In the genomic region with DNA sequence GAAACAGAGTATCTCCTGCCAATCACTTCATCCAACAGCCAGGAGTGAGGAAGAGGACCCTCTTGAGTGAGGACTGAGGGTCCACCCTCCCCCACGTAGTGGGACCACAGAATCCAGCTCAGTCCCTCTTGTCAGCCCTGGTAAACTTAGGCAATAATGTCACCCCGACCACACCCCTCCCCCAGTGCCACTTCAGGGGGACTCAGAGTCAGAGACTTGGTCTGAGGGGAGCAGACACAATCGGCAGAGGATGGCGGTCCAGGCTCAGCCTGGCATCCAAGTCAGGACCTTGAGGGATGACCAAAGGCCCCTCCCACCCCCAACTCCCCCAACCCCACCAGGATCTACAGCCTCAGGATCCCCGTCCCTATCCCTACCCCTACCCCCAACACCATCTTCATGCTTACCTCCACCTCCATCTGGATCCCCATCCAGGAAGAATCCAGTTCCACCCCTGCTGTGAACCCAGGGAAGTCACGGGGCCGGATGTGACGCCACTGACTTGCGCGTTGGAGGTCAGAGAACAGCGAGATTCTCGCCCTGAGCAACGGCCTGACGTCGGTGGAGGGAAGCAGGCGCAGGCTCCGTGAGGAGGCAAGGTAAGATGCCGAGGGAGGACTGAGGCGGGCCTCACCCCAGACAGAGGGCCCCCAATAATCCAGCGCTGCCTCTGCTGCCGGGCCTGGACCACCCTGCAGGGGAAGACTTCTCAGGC, we compare ENCODE assay signal across 19 cellular contexts. TPM values are rescaled to one million over a fixed set of nuclear protein-coding genes. Genes with fewer than 3 reads are reported as not detected.
DNase-seq lines count a peak whose midpoint lies in the region; ATAC-seq, FAIRE-seq and TF ChIP-seq lines count a peak whose summit lies in the region.
"Had no signal": no experiment of that assay in that cellular context is flagged by ENCODE, and none has a peak within 500 bp of the region (broad histone marks: within the 10 kb centered on the region; RNA-seq: fewer than 3 reads in every experiment).

Gene CSAG1 (minus strand): TSS at position 461 of the 715 bp plus-strand sequence. CDS start 1,261 bp downstream, outside the sequence.
A gene with protein sequence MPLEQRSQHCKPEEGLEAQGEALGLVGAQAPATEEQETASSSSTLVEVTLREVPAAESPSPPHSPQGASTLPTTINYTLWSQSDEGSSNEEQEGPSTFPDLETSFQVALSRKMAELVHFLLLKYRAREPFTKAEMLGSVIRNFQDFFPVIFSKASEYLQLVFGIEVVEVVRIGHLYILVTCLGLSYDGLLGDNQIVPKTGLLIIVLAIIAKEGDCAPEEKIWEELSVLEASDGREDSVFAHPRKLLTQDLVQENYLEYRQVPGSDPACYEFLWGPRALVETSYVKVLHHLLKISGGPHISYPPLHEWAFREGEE (plus strand): TSS at position 497 of the 715 bp plus-strand sequence. CDS start 2,405 bp downstream, outside the sequence.

- no peak within 1 kb of the TSS for H3K27ac Mint-ChIP-seq in activated T-cell treated with anti-CD3 and anti-CD28 coated beads, Interleukin-2, amount 50 U/mL, for 24 hours
- H3K27ac Mint-ChIP-seq in activated T-cell treated with anti-CD3 and anti-CD28 coated beads, Interleukin-2, amount 50 U/mL, for 72 hours, result no peak within 1 kb of the TSS
- H3K27ac Mint-ChIP-seq: activated CD8-positive, alpha-beta T cell treated with anti-CD3 and anti-CD28 coated beads, Interleukin-2, amount 10 ng/mL, durations not matched to agents 7 days and 5 days; activated T-helper 17 cell treated with anti-CD3 and anti-CD28 coated beads, Interleukin-2, amount 50 U/mL, for 72 hours; CD4-positive, CD25-positive, alpha-beta regulatory T cell; memory B cell had no signal

- WGBS in esophagus muscularis mucosa, result 82% methylated on average over 19 of the region's 21 CpGs
- 73 to 88% (median 87%) methylated on average over 7 to 20 of the region's 21 CpGs for WGBS in small intestine, 3 donors

- no peak for TF ChIP-seq CTCF in esophagus muscularis mucosa (IDR thresholded peaks at IDR 0.05)

- H3K27ac ChIP-seq in esophagus muscularis mucosa (replicated peaks in 1 of 4) (no peak within 1 kb of the TSS), small intestine (ENCODE audit: low read depth in 1 of 2, low read length in 1 of 2) (no peak within 1 kb of the TSS)
- H3K27ac ChIP-seq: thoracic aorta had no signal

- TF ChIP-seq EP300 in esophagus muscularis mucosa (IDR thresholded peaks at IDR 0.05), result no peak

- peak; percentile 1 for DNase-seq in activated T-cell treated with anti-CD3 and anti-CD28 coated beads, Interleukin-2, amount 50 U/mL, for 24 hours
- no peak for DNase-seq in activated T-cell treated with anti-CD3 and anti-CD28 coated beads, Interleukin-2, amount 50 U/mL, for 72 hours
- DNase-seq in NCI-H2227 (lab: John Stamatoyannopoulos, UW; ENCODE audit: unreplicated experiment), result peak; percentile 91
- DNase-seq in SK-N-DZ (ENCODE audit: low spot score), result peak; percentile 69
- no peak for DNase-seq in esophagus muscularis mucosa (ENCODE audit: extremely low spot score)
- DNase-seq in small intestine, result no peak
- no peak for DNase-seq in amygdala (lab: John Stamatoyannopoulos, UW)
- DNase-seq: activated CD8-positive, alpha-beta T cell treated with anti-CD3 and anti-CD28 coated beads, Interleukin-2, amount 10 ng/mL, durations not matched to agents 7 days and 5 days; amniotic stem cell; CD4-positive, CD25-positive, alpha-beta regulatory T cell; GF-D8; stimulated activated CD4-positive, alpha-beta T cell treated with anti-CD3 and anti-CD28 coated beads, Interleukin-1b, Interleukin-23, amount 100 ng/mL, for 48 hours had no signal

- H3K27me3 ChIP-seq in esophagus muscularis mucosa (no peaks in the 10 kb centered on the region), small intestine (ENCODE audit: control insufficient read depth in 2 of 2, insufficient read depth in 2 of 2, low read length in 2 of 2) (no peaks in the 10 kb centered on the region)

- FAIRE-seq in small intestine (lab: Jason Lieb, UNC), result no peak
- FAIRE-seq: A204.1, HTR-8/SVneo had no signal

- H3K9me3 Mint-ChIP-seq in activated T-cell treated with anti-CD3 and anti-CD28 coated beads, Interleukin-2, amount 50 U/mL, for 24 hours, result no peaks in the 10 kb centered on the region
- no peaks in the 10 kb centered on the region for H3K9me3 Mint-ChIP-seq in activated T-cell treated with anti-CD3 and anti-CD28 coated beads, Interleukin-2, amount 50 U/mL, for 72 hours
- H3K9me3 Mint-ChIP-seq: activated T-helper 17 cell treated with anti-CD3 and anti-CD28 coated beads, Interleukin-2, amount 50 U/mL, for 72 hours; CD4-positive, CD25-positive, alpha-beta regulatory T cell; memory B cell had no signal

- H3K4me3 ChIP-seq in esophagus muscularis mucosa (no peak within 1 kb of the TSS), small intestine (ENCODE audit: low read depth in 1 of 2, low read length in 2 of 2) (no peak within 1 kb of the TSS)
- H3K4me3 ChIP-seq: thoracic aorta had no signal

- H3K4me1 Mint-ChIP-seq in activated T-cell treated with anti-CD3 and anti-CD28 coated beads, Interleukin-2, amount 50 U/mL, for 24 hours (ENCODE audit: low read depth), result no peaks in the 10 kb centered on the region
- no peaks in the 10 kb centered on the region for H3K4me1 Mint-ChIP-seq in activated T-cell treated with anti-CD3 and anti-CD28 coated beads, Interleukin-2, amount 50 U/mL, for 72 hours (ENCODE audit: low read depth)
- H3K4me1 Mint-ChIP-seq: activated T-helper 17 cell treated with anti-CD3 and anti-CD28 coated beads, Interleukin-2, amount 50 U/mL, for 72 hours; CD4-positive, CD25-positive, alpha-beta regulatory T cell; memory B cell had no signal

- H3K36me3 ChIP-seq in esophagus muscularis mucosa (no peaks in the 10 kb centered on the region), small intestine (ENCODE audit: control insufficient read depth in 2 of 2, insufficient read depth in 2 of 2, low read length in 2 of 2) (no peaks in the 10 kb centered on the region)
- H3K36me3 ChIP-seq: thoracic aorta had no signal

- peaks cover 22% of the 10 kb centered on the region for H3K27me3 Mint-ChIP-seq in activated T-cell treated with anti-CD3 and anti-CD28 coated beads, Interleukin-2, amount 50 U/mL, for 24 hours
- peaks cover 18% of the 10 kb centered on the region for H3K27me3 Mint-ChIP-seq in activated T-cell treated with anti-CD3 and anti-CD28 coated beads, Interleukin-2, amount 50 U/mL, for 72 hours (ENCODE audit: low read depth)
- H3K27me3 Mint-ChIP-seq: memory B cell had no signal

- no peak for TF ChIP-seq POLR2A in esophagus muscularis mucosa (IDR thresholded peaks at IDR 0.05; ENCODE audit: low read depth)

- H3K4me1 ChIP-seq in esophagus muscularis mucosa (no peaks in the 10 kb centered on the region), small intestine (ENCODE audit: control insufficient read depth in 2 of 2, insufficient read depth in 1 of 2, low read depth in 1 of 2, low read length in 1 of 2) (no peaks in the 10 kb centered on the region)

- H3K4me3 Mint-ChIP-seq in activated T-cell treated with anti-CD3 and anti-CD28 coated beads, Interleukin-2, amount 50 U/mL, for 24 hours, result no peak within 1 kb of the TSS
- H3K4me3 Mint-ChIP-seq in activated T-cell treated with anti-CD3 and anti-CD28 coated beads, Interleukin-2, amount 50 U/mL, for 72 hours, result no peak within 1 kb of the TSS
- H3K4me3 Mint-ChIP-seq: activated CD8-positive, alpha-beta T cell treated with anti-CD3 and anti-CD28 coated beads, Interleukin-2, amount 10 ng/mL, durations not matched to agents 7 days and 5 days; activated T-helper 17 cell treated with anti-CD3 and anti-CD28 coated beads, Interleukin-2, amount 50 U/mL, for 72 hours; CD4-positive, CD25-positive, alpha-beta regulatory T cell; memory B cell; neural crest cell had no signal

- ATAC-seq in activated T-cell treated with anti-CD3 and anti-CD28 coated beads, Interleukin-2, amount 50 U/mL, for 72 hours (replicated peaks in 1 of 2), result no peak
- no peak for ATAC-seq in HG03571 (IDR thresholded peaks at IDR 0.05; ENCODE audit: unreplicated experiment)
- ATAC-seq: activated CD8-positive, alpha-beta T cell treated with anti-CD3 and anti-CD28 coated beads, Interleukin-2, amount 10 ng/mL, durations not matched to agents 7 days and 5 days; activated T-helper 17 cell treated with anti-CD3 and anti-CD28 coated beads, Interleukin-2, amount 50 U/mL, for 72 hours had no signal

- H3K36me3 Mint-ChIP-seq in activated T-cell treated with anti-CD3 and anti-CD28 coated beads, Interleukin-2, amount 50 U/mL, for 24 hours (ENCODE audit: low read depth), result no peaks in the 10 kb centered on the region
- H3K36me3 Mint-ChIP-seq in activated T-cell treated with anti-CD3 and anti-CD28 coated beads, Interleukin-2, amount 50 U/mL, for 72 hours (ENCODE audit: insufficient read depth in 2 of 2), result no peaks in the 10 kb centered on the region
- H3K36me3 Mint-ChIP-seq: CD4-positive, CD25-positive, alpha-beta regulatory T cell; memory B cell had no signal

- H3K9me3 ChIP-seq in esophagus muscularis mucosa (no peaks in the 10 kb centered on the region), small intestine (ENCODE audit: control insufficient read depth, low read depth) (no peaks in the 10 kb centered on the region)
- H3K9me3 ChIP-seq: thoracic aorta had no signal

- intact Hi-C loops in esophagus muscularis mucosa (cut with DNase I), result no loop called here

RNA-seq across cellular contexts. Expression of gene CSAG1, which starts in this region (rescaled TPM):
- not detected for total RNA-seq in activated T-cell treated with anti-CD3 and anti-CD28 coated beads, Interleukin-2, amount 50 U/mL, for 72 hours
- polyA plus RNA-seq in SK-N-DZ (2014; cell fraction: cytosol; rRNA removed), result 4.8 and 6.8 TPM in 2 replicates
- 9.9 and 11.9 TPM in 2 replicates for polyA plus RNA-seq in SK-N-DZ (2014; cell fraction: nucleus; rRNA removed)
- not detected for total RNA-seq in esophagus muscularis mucosa
- not detected for polyA plus RNA-seq in small intestine
- total RNA-seq: activated CD8-positive, alpha-beta T cell treated with anti-CD3 and anti-CD28 coated beads, Interleukin-2, amount 10 ng/mL, durations not matched to agents 7 days and 5 days; activated T-helper 17 cell treated with anti-CD3 and anti-CD28 coated beads, Interleukin-2, amount 50 U/mL, for 72 hours; CD4-positive, CD25-positive, alpha-beta regulatory T cell; neural crest cell; thoracic aorta had no signal
- polyA plus RNA-seq: CD4-positive, CD25-positive, alpha-beta regulatory T cell had no signal

RNA-seq across cellular contexts. Expression of the second gene that starts in this region (rescaled TPM):
- total RNA-seq in activated T-cell treated with anti-CD3 and anti-CD28 coated beads, Interleukin-2, amount 50 U/mL, for 72 hours, result not detected
- polyA plus RNA-seq in SK-N-DZ (2014; cell fraction: cytosol; rRNA removed), result 91.0 and 104 TPM in 2 replicates
- polyA plus RNA-seq in SK-N-DZ (2014; cell fraction: nucleus; rRNA removed), result 50.6 and 70.0 TPM in 2 replicates
- not detected for total RNA-seq in esophagus muscularis mucosa
- polyA plus RNA-seq in small intestine, result not detected
- total RNA-seq: activated CD8-positive, alpha-beta T cell treated with anti-CD3 and anti-CD28 coated beads, Interleukin-2, amount 10 ng/mL, durations not matched to agents 7 days and 5 days; activated T-helper 17 cell treated with anti-CD3 and anti-CD28 coated beads, Interleukin-2, amount 50 U/mL, for 72 hours; CD4-positive, CD25-positive, alpha-beta regulatory T cell; neural crest cell; thoracic aorta had no signal
- polyA plus RNA-seq: CD4-positive, CD25-positive, alpha-beta regulatory T cell had no signal

Comparison
In these comparisons a context has a peak if more than half of its experiments do, and no peak if none do; other contexts are left out.
1. DNase-seq: peak in activated T-cell treated with anti-CD3 and anti-CD28 coated beads, Interleukin-2, amount 50 U/mL, for 24 hours (single experiment), NCI-H2227 (single experiment) and SK-N-DZ (single experiment); none in activated T-cell treated with anti-CD3 and anti-CD28 coated beads, Interleukin-2, amount 50 U/mL, for 72 hours (0 of 2), esophagus muscularis mucosa (single experiment), small intestine (single experiment) and amygdala (0 of 56).